In the genomic region with DNA sequence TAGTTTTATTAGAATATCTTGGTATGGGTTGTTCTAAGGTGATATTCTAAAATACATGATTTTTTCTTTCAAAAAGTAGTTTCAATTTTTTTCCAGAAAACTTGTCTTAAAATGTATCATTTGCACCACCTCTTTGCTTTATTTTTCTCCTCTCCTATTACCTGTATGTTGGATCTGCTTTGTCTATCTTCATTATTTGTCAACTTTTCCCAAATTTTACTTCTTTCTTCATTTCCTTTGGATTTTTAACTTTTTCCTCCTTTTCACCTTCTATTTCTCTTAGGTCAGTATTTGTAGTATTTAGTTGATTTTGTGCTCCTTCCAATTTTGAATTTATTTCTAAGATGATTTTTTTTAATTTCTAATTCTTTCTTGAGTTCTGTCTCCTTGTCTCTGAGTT, we compare ENCODE assay signal across 25 cellular contexts.
DNase-seq lines count a peak whose midpoint lies in the region; ATAC-seq, FAIRE-seq and TF ChIP-seq lines count a peak whose summit lies in the region.
"Had no signal": no experiment of that assay in that cellular context is flagged by ENCODE, and none has a peak within 500 bp of the region (broad histone marks: within the 10 kb centered on the region; RNA-seq: fewer than 3 reads in every experiment).

No MANE protein-coding gene starts in this region.

- peaks cover 62% of the 10 kb centered on the region for H3K9me3 Mint-ChIP-seq in endodermal cell

- H3K4me1 Mint-ChIP-seq in endodermal cell, result no peaks in the 10 kb centered on the region
- H3K4me1 Mint-ChIP-seq: B cell had no signal

- DNase-seq in DMS53 (lab: John Stamatoyannopoulos, UW), result peak; percentile 11
- DNase-seq in DMS53 treated with DMSO at 0.1 percent for 48 hours (lab: John Stamatoyannopoulos, UW; ENCODE audit: unreplicated experiment), result no peak
- DNase-seq in endodermal cell, result no peak
- DNase-seq in kidney, result no peak
- DNase-seq in effector CD8-positive, alpha-beta T cell (lab: John Stamatoyannopoulos, UW), result no peak
- DNase-seq in HuH-7.5 (ENCODE audit: low spot score), result no peak
- DNase-seq: AML-193; CD4-positive, alpha-beta T cell; CD8-positive, alpha-beta T cell; DMS 273 treated with DMSO at 0.1 percent for 48 hours; DMS153; DMS79; DND-41; EL; GDM1 had no signal

- H3K4me1 ChIP-seq in HEK293 (ENCODE audit: control insufficient read depth, insufficient read depth, low read length) (no peaks in the 10 kb centered on the region), endodermal cell (ENCODE audit: control insufficient read depth, insufficient read depth, low read length) (no peaks in the 10 kb centered on the region), kidney (ENCODE audit: control insufficient read depth in 1 of 2, insufficient read depth in 1 of 2, low read depth in 1 of 2, low read length in 2 of 2) (no peaks in the 10 kb centered on the region)
- H3K4me1 ChIP-seq: A549; BLaER1 treated with 17β-estradiol and CSF1 and Interleukin-3, amounts not matched to agents 10 nM and 100 nM had no signal

- ATAC-seq in GM21786 (IDR thresholded peaks at IDR 0.05; ENCODE audit: unreplicated experiment), result no peak
- ATAC-seq: A549; CD8-positive, alpha-beta T cell; GM12878 had no signal

- no peak overlapping the region for H3K4me3 Mint-ChIP-seq in endodermal cell
- H3K4me3 Mint-ChIP-seq: B cell; CD4-positive, alpha-beta T cell; CD8-positive, alpha-beta T cell had no signal

- H3K27ac ChIP-seq in HEK293 (ENCODE audit: extremely low read depth, low read depth, low read length) (no peak overlapping the region), endodermal cell (ENCODE audit: low read depth, low read length) (no peak overlapping the region), kidney (ENCODE audit: low read depth in 2 of 2, low read length in 2 of 2) (no peak overlapping the region)
- H3K27ac ChIP-seq: 22Rv1; A549; BLaER1 treated with 17β-estradiol and CSF1 and Interleukin-3, amounts not matched to agents 10 nM and 100 nM; C4-2B had no signal

- H3K4me3 ChIP-seq in HEK293 (ENCODE audit: low read depth, low read length) (no peak overlapping the region), endodermal cell (ENCODE audit: low read length) (peak overlapping the region; percentile 12), kidney (ENCODE audit: low read length in 2 of 2) (no peak overlapping the region)
- H3K4me3 ChIP-seq: A549; BLaER1 treated with 17β-estradiol and CSF1 and Interleukin-3, amounts not matched to agents 10 nM and 100 nM; GM12878 had no signal

- intact Hi-C loops in kidney (cut with DNase I), result no loop called here

- POLR2A ChIA-PET in HEK293 (lab: Yijun Ruan, JAX), result no interaction called here

- H3K9me3 ChIP-seq in HEK293 (ENCODE audit: control insufficient read depth, insufficient read depth, low read depth, low read length), result no peaks in the 10 kb centered on the region
- peaks cover 71% of the 10 kb centered on the region for H3K9me3 ChIP-seq in endodermal cell (ENCODE audit: control insufficient read depth, low read length)
- no peaks in the 10 kb centered on the region for H3K9me3 ChIP-seq in kidney (ENCODE audit: control insufficient read depth in 1 of 2, low read length in 2 of 2)

- H3K27ac Mint-ChIP-seq in endodermal cell, result no peak overlapping the region
- H3K27ac Mint-ChIP-seq: B cell; CD4-positive, alpha-beta T cell; CD8-positive, alpha-beta T cell had no signal

- no peak overlapping the region for H3K9ac ChIP-seq in endodermal cell (ENCODE audit: extremely low read depth, low read length, poor library complexity, severe bottlenecking)
- H3K9ac ChIP-seq in kidney (ENCODE audit: low read length in 2 of 2), result no peak overlapping the region
- H3K9ac ChIP-seq: BLaER1 treated with 17β-estradiol and CSF1 and Interleukin-3, amounts not matched to agents 10 nM and 100 nM had no signal

- no peaks in the 10 kb centered on the region for H3K27me3 Mint-ChIP-seq in endodermal cell (ENCODE audit: insufficient read depth)
- H3K27me3 Mint-ChIP-seq: B cell; CD4-positive, alpha-beta T cell had no signal

- peaks cover 55% of the 10 kb centered on the region for H3K36me3 Mint-ChIP-seq in endodermal cell (ENCODE audit: low read depth)
- H3K36me3 Mint-ChIP-seq: CD8-positive, alpha-beta T cell had no signal

- peak; percentile 37 for FAIRE-seq in kidney (lab: Jason Lieb, UNC)
- FAIRE-seq: A549, GM12878, GM12892, GM18507 had no signal

- H3K27me3 ChIP-seq in endodermal cell (ENCODE audit: control insufficient read depth, insufficient read depth, low read length, poor library complexity, severe bottlenecking), result no peaks in the 10 kb centered on the region
- H3K27me3 ChIP-seq: BLaER1 treated with 17β-estradiol and CSF1 and Interleukin-3, amounts not matched to agents 10 nM and 100 nM had no signal

- CTCF ChIA-PET in HEK293 (lab: Yijun Ruan, JAX), result interaction anchor here (0.6 kb wide), 1 partner anchor 235 kb away, joined by 3 read pairs; no protein-coding TSS in a partner anchor

- H3K36me3 ChIP-seq in HEK293 (ENCODE audit: control insufficient read depth in 2 of 2, insufficient read depth in 1 of 2, low read length in 2 of 2) (no peaks in the 10 kb centered on the region), endodermal cell (ENCODE audit: control insufficient read depth, insufficient read depth, low read length) (peaks cover 3% of the 10 kb centered on the region), kidney (ENCODE audit: control insufficient read depth in 1 of 2, insufficient read depth in 2 of 2, low read length in 2 of 2) (no peaks in the 10 kb centered on the region)

- no peak for TF ChIP-seq CTCF in HEK293 (tag by site-specific recombination; IDR thresholded peaks at IDR 0.05)
- TF ChIP-seq CTCF in endodermal cell (conservative IDR thresholded peaks at IDR 0.05), result no peak
- no peak for TF ChIP-seq CTCF in kidney (IDR thresholded peaks at IDR 0.05; ENCODE audit: borderline replicate concordance, extremely low read depth, insufficient read depth)

TF ChIP-seq in HEK293, 187 proteins besides CTCF, POLR2A, EP300 and RAD21 (continues in another document):
- no peak for TF ChIP-seq ZBTB21 (tag by site-specific recombination; IDR thresholded peaks at IDR 0.05)
- TF ChIP-seq ZNF416 (tag by site-specific recombination; IDR thresholded peaks at IDR 0.05), result no peak
- TF ChIP-seq, protein P1, sequence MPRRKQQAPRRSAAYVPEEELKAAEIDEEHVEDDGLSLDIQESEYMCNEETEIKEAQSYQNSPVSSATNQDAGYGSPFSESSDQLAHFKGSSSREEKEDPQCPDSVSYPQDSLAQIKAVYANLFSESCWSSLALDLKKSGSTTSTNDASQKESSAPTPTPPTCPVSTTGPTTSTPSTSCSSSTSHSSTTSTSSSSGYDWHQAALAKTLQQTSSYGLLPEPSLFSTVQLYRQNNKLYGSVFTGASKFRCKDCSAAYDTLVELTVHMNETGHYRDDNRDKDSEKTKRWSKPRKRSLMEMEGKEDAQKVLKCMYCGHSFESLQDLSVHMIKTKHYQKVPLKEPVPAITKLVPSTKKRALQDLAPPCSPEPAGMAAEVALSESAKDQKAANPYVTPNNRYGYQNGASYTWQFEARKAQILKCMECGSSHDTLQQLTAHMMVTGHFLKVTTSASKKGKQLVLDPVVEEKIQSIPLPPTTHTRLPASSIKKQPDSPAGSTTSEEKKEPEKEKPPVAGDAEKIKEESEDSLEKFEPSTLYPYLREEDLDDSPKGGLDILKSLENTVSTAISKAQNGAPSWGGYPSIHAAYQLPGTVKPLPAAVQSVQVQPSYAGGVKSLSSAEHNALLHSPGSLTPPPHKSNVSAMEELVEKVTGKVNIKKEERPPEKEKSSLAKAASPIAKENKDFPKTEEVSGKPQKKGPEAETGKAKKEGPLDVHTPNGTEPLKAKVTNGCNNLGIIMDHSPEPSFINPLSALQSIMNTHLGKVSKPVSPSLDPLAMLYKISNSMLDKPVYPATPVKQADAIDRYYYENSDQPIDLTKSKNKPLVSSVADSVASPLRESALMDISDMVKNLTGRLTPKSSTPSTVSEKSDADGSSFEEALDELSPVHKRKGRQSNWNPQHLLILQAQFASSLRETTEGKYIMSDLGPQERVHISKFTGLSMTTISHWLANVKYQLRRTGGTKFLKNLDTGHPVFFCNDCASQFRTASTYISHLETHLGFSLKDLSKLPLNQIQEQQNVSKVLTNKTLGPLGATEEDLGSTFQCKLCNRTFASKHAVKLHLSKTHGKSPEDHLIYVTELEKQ (tag by site-specific recombination; IDR thresholded peaks at IDR 0.05; ENCODE audit: borderline replicate concordance), result no peak
- peak; percentile 54 for TF ChIP-seq SETDB1 (IDR thresholded peaks at IDR 0.05; ENCODE audit: insufficient read length, low read length)
- TF ChIP-seq SCRT2 (tag by site-specific recombination; IDR thresholded peaks at IDR 0.05), result no peak
- TF ChIP-seq ZNF274 (IDR thresholded peaks at IDR 0.05; ENCODE audit: low read length), result no peak
- TF ChIP-seq ZNF274 (tag by site-specific recombination; IDR thresholded peaks at IDR 0.05; ENCODE audit: borderline replicate concordance), result no peak
- TF ChIP-seq ZNF529 (tag by site-specific recombination; IDR thresholded peaks at IDR 0.05; ENCODE audit: insufficient replicate concordance), result no peak
- no peak for TF ChIP-seq ZNF677 (tag by site-specific recombination; IDR thresholded peaks at IDR 0.05)
- TF ChIP-seq, protein P2, sequence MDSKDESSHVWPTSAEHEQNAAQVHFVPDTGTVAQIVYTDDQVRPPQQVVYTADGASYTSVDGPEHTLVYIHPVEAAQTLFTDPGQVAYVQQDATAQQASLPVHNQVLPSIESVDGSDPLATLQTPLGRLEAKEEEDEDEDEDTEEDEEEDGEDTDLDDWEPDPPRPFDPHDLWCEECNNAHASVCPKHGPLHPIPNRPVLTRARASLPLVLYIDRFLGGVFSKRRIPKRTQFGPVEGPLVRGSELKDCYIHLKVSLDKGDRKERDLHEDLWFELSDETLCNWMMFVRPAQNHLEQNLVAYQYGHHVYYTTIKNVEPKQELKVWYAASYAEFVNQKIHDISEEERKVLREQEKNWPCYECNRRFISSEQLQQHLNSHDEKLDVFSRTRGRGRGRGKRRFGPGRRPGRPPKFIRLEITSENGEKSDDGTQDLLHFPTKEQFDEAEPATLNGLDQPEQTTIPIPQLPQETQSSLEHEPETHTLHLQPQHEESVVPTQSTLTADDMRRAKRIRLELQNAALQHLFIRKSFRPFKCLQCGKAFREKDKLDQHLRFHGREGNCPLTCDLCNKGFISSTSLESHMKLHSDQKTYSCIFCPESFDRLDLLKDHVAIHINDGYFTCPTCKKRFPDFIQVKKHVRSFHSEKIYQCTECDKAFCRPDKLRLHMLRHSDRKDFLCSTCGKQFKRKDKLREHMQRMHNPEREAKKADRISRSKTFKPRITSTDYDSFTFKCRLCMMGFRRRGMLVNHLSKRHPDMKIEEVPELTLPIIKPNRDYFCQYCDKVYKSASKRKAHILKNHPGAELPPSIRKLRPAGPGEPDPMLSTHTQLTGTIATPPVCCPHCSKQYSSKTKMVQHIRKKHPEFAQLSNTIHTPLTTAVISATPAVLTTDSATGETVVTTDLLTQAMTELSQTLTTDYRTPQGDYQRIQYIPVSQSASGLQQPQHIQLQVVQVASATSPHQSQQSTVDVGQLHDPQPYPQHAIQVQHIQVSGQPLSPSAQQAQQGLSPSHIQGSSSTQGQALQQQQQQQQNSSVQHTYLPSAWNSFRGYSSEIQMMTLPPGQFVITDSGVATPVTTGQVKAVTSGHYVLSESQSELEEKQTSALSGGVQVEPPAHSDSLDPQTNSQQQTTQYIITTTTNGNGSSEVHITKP (tag by site-specific recombination; IDR thresholded peaks at IDR 0.05), result no peak
